1 cellular context compared by ENCODE assay signal in genomic region chr4:16859031-16859430, GRCh38.
TF ChIP-seq lines count a peak whose summit lies in the region.

No MANE protein-coding gene starts in this region.

TF ChIP-seq in GM23338, 12 proteins besides CTCF, POLR2A, EP300 and RAD21 (continued from another document):
- TF ChIP-seq, protein P1, sequence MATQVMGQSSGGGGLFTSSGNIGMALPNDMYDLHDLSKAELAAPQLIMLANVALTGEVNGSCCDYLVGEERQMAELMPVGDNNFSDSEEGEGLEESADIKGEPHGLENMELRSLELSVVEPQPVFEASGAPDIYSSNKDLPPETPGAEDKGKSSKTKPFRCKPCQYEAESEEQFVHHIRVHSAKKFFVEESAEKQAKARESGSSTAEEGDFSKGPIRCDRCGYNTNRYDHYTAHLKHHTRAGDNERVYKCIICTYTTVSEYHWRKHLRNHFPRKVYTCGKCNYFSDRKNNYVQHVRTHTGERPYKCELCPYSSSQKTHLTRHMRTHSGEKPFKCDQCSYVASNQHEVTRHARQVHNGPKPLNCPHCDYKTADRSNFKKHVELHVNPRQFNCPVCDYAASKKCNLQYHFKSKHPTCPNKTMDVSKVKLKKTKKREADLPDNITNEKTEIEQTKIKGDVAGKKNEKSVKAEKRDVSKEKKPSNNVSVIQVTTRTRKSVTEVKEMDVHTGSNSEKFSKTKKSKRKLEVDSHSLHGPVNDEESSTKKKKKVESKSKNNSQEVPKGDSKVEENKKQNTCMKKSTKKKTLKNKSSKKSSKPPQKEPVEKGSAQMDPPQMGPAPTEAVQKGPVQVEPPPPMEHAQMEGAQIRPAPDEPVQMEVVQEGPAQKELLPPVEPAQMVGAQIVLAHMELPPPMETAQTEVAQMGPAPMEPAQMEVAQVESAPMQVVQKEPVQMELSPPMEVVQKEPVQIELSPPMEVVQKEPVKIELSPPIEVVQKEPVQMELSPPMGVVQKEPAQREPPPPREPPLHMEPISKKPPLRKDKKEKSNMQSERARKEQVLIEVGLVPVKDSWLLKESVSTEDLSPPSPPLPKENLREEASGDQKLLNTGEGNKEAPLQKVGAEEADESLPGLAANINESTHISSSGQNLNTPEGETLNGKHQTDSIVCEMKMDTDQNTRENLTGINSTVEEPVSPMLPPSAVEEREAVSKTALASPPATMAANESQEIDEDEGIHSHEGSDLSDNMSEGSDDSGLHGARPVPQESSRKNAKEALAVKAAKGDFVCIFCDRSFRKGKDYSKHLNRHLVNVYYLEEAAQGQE (IDR thresholded peaks at IDR 0.05; ENCODE audit: unreplicated experiment), result no peak
- TF ChIP-seq NANOG (IDR thresholded peaks at IDR 0.05; ENCODE audit: borderline replicate concordance) (no peak), ZNF331 (CRISPR knock-in tag; IDR thresholded peaks at IDR 0.05; ENCODE audit: low read depth) (no peak), CREB1 (CRISPR knock-in tag; IDR thresholded peaks at IDR 0.05; ENCODE audit: low read depth) (no peak), EZH2 (IDR thresholded peaks at IDR 0.05; ENCODE audit: low read depth, unreplicated experiment) (no peak), POLR2AphosphoS5 (IDR thresholded peaks at IDR 0.05; ENCODE audit: low read depth) (no peak), EZH2phosphoT487 (IDR thresholded peaks at IDR 0.05; ENCODE audit: unreplicated experiment) (no peak)
- TF ChIP-seq, protein P2, sequence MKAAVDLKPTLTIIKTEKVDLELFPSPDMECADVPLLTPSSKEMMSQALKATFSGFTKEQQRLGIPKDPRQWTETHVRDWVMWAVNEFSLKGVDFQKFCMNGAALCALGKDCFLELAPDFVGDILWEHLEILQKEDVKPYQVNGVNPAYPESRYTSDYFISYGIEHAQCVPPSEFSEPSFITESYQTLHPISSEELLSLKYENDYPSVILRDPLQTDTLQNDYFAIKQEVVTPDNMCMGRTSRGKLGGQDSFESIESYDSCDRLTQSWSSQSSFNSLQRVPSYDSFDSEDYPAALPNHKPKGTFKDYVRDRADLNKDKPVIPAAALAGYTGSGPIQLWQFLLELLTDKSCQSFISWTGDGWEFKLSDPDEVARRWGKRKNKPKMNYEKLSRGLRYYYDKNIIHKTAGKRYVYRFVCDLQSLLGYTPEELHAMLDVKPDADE (IDR thresholded peaks at IDR 0.05), result no peak
